11 cellular contexts compared by ENCODE assay signal in genomic region chr16:57283956-57284205, GRCh38. TPM values are rescaled to one million over a fixed set of nuclear protein-coding genes. Genes with fewer than 3 reads are reported as not detected.
DNase-seq lines count a peak whose midpoint lies in the region; ATAC-seq and TF ChIP-seq lines count a peak whose summit lies in the region.
"Had no signal": no experiment of that assay in that cellular context is flagged by ENCODE, and none has a peak within 500 bp of the region (broad histone marks: within the 10 kb centered on the region; RNA-seq: fewer than 3 reads in every experiment).

No MANE protein-coding gene starts in this region.

- TF ChIP-seq CTCF in RWPE2 (IDR thresholded peaks at IDR 0.05; ENCODE audit: poor library complexity, severe bottlenecking) (no peak), esophagus squamous epithelium (IDR thresholded peaks at IDR 0.05) (no peak), GM20000 (IDR thresholded peaks at IDR 0.05; ENCODE audit: extremely low read depth, missing control alignments) (no peak)

- H3K79me1 ChIP-seq in neuronal stem cell (ENCODE audit: low read depth, low read length) = no peaks in the 10 kb centered on the region

- no peak for TF ChIP-seq POLR2A in esophagus squamous epithelium (IDR thresholded peaks at IDR 0.05)

- intact Hi-C loops in esophagus squamous epithelium (cut with DNase I) = loop anchor here (10.0 kb wide), 1 partner anchor 189 kb away; the partner anchor contains the start of gene CPNE2

- H3K4me3 ChIP-seq in ACC112 (ENCODE audit: low read depth, low read length) = peak overlapping the region; percentile 69; the same call in 1 of the 2 replicates
- peak overlapping the region; percentile 67 for H3K4me3 ChIP-seq in RWPE2 (ENCODE audit: severe bottlenecking)
- H3K4me3 ChIP-seq in esophagus squamous epithelium = peak overlapping the region; percentile 64 to 73 (median 70)
- H3K4me3 ChIP-seq in neuronal stem cell (ENCODE audit: low read length in 2 of 2) = peak overlapping the region in 1 of 2 donors; percentile 83

- peak overlapping the region; percentile 98 for H3K18ac ChIP-seq in neuronal stem cell (ENCODE audit: low read length)

- WGBS in esophagus squamous epithelium, 2 donors = 16 to 23% methylated on average over 4 to 7 of the region's 14 CpGs
- no CpG with 5 or more reads among the region's 14 CpGs for WGBS in neuronal stem cell (ENCODE audit: extremely low coverage in 2 of 2, insufficient read length in 2 of 2, insufficient replicate concordance in 1 of 2), 2 donors

- no peak overlapping the region for H3K4ac ChIP-seq in neuronal stem cell (ENCODE audit: low read length)

- H3K36me3 ChIP-seq in ACC112 (ENCODE audit: insufficient read depth, low read length) = no peaks in the 10 kb centered on the region
- H3K36me3 ChIP-seq in RWPE2 (ENCODE audit: low read depth) = no peaks in the 10 kb centered on the region
- H3K36me3 ChIP-seq in esophagus squamous epithelium = no peaks in the 10 kb centered on the region
- no peaks in the 10 kb centered on the region for H3K36me3 ChIP-seq in neuronal stem cell (replicated peaks in 1 of 2; ENCODE audit: control insufficient read depth in 2 of 2, insufficient read depth in 2 of 2, low read length in 2 of 2)
- H3K36me3 ChIP-seq: SJSA1 had no signal

- H2BK15ac ChIP-seq in neuronal stem cell (ENCODE audit: low read length) = peak overlapping the region; percentile 69

- H3K14ac ChIP-seq in neuronal stem cell (ENCODE audit: low read length) = peak overlapping the region; percentile 65

- no peaks in the 10 kb centered on the region for H3K4me1 ChIP-seq in ACC112 (ENCODE audit: control insufficient read depth, insufficient read depth, low read length, unreplicated experiment)
- H3K4me1 ChIP-seq in RWPE2 (ENCODE audit: insufficient read depth, poor library complexity, severe bottlenecking) = peaks cover 18% of the 10 kb centered on the region
- peaks cover 13 to 64% (median 32%) of the 10 kb centered on the region in 3 donors for H3K4me1 ChIP-seq in esophagus squamous epithelium
- peaks cover 0 to 4% of the 10 kb centered on the region in 2 donors for H3K4me1 ChIP-seq in neuronal stem cell (ENCODE audit: control insufficient read depth in 2 of 2, insufficient read depth in 1 of 2, low read depth in 1 of 2, low read length in 2 of 2)

- peak overlapping the region; percentile 96 for H3K23ac ChIP-seq in neuronal stem cell (ENCODE audit: low read depth, low read length, poor library complexity)

- peak overlapping the region; percentile 55 for H2BK120ac ChIP-seq in neuronal stem cell (ENCODE audit: low read depth, low read length)

- peak overlapping the region; percentile 95 for H3K4me2 ChIP-seq in neuronal stem cell (ENCODE audit: insufficient read depth, low read length, poor library complexity, severe bottlenecking)

- H2BK12ac ChIP-seq in neuronal stem cell (ENCODE audit: low read length) = peak overlapping the region; percentile 93

- peak overlapping the region; percentile 78 for H3K9ac ChIP-seq in neuronal stem cell (ENCODE audit: low read depth, low read length, poor library complexity)

- H3K27me3 ChIP-seq in ACC112 (ENCODE audit: insufficient read depth, low read length) (peaks cover 40% of the 10 kb centered on the region), RWPE2 (ENCODE audit: insufficient read depth, poor library complexity, severe bottlenecking) (no peaks in the 10 kb centered on the region), esophagus squamous epithelium (peaks cover 0 to 19% (median 0%) of the 10 kb centered on the region in 4 donors), neuronal stem cell (ENCODE audit: control insufficient read depth in 3 of 3, insufficient read depth in 3 of 3, low read depth in 1 of 3, low read length in 3 of 3) (peaks cover 12 to 56% (median 28%) of the 10 kb centered on the region in 3 experiments)
- H3K27me3 ChIP-seq: SJSA1 had no signal

- peak overlapping the region; percentile 72 for H2AK5ac ChIP-seq in neuronal stem cell (ENCODE audit: low read depth, low read length)

- H4K91ac ChIP-seq in neuronal stem cell (ENCODE audit: low read depth, low read length, poor library complexity) = no peak overlapping the region

- no peaks in the 10 kb centered on the region for H3K9me3 ChIP-seq in RWPE2 (ENCODE audit: severe bottlenecking)
- H3K9me3 ChIP-seq in esophagus squamous epithelium = no peaks in the 10 kb centered on the region
- peaks cover 0 to 2% of the 10 kb centered on the region in 2 donors for H3K9me3 ChIP-seq in neuronal stem cell (replicated peaks in 1 of 2; ENCODE audit: control insufficient read depth in 2 of 2, insufficient read depth in 1 of 2, low read depth in 1 of 2, low read length in 2 of 2)
- H3K9me3 ChIP-seq: SJSA1 had no signal

- H3K79me2 ChIP-seq in ACC112 (ENCODE audit: control insufficient read depth, insufficient read depth, low read length, unreplicated experiment) = no peaks in the 10 kb centered on the region

- no peak overlapping the region for H2AFZ ChIP-seq in ACC112 (ENCODE audit: low read length, unreplicated experiment)
- H2AFZ ChIP-seq in neuronal stem cell (ENCODE audit: low read length) = peak overlapping the region; percentile 94

- ATAC-seq in RWPE2 (ENCODE audit: low read depth) (no peak), GM19324 (IDR thresholded peaks at IDR 0.05; ENCODE audit: low FRiP score, unreplicated experiment) (no peak), GM21381 (IDR thresholded peaks at IDR 0.05; ENCODE audit: unreplicated experiment) (no peak)

- H3K27ac ChIP-seq in ACC112 (ENCODE audit: low read depth, low read length) = no peak overlapping the region
- H3K27ac ChIP-seq in RWPE2 (ENCODE audit: poor library complexity, severe bottlenecking) = peak overlapping the region; percentile 35
- H3K27ac ChIP-seq in esophagus squamous epithelium = peak overlapping the region; percentile 34 to 85 (median 77)
- no peak overlapping the region for H3K27ac ChIP-seq in neuronal stem cell (replicated peaks; ENCODE audit: low read length)
- H3K27ac ChIP-seq: SJSA1 had no signal

- H4K8ac ChIP-seq in neuronal stem cell (ENCODE audit: low read depth, low read length) = no peak overlapping the region

- DNase-seq in RWPE2 (ENCODE audit: low spot score) = no peak
- no peak for DNase-seq in esophagus squamous epithelium (lab: John Stamatoyannopoulos, UW)
- DNase-seq in neuronal stem cell (ENCODE audit: low spot score) = no peak
- DNase-seq in activated gamma-delta T cell (lab: John Stamatoyannopoulos, UW) = no peak
- no peak for DNase-seq in GM20000 (ENCODE audit: low spot score)
- DNase-seq: DMS79 treated with DMSO at 0.1 percent for 48 hours, Karpas-422 had no signal

- H2BK5ac ChIP-seq in neuronal stem cell (ENCODE audit: low read length) = peak overlapping the region; percentile 32

RNA-seq across cellular contexts. Expression of gene PLLP, which starts 0.6 kb away (rescaled TPM):
- 10 to 100 TPM; 15.5 to 38.5 (median 31.5) TPM for total RNA-seq in esophagus squamous epithelium
- 3.6 TPM for polyA plus RNA-seq in neuronal stem cell (2013, experiment 1 of 2)
- polyA plus RNA-seq in neuronal stem cell (2013, experiment 2 of 2) = 3.4 TPM
- total RNA-seq: SJSA1 had no signal

RNA-seq across cellular contexts. Expression of gene ARL2BP, which starts 38.8 kb away (rescaled TPM):
- 10 to 100 TPM; 44.5 to 75.1 (median 54.6) TPM for total RNA-seq in esophagus squamous epithelium
- polyA plus RNA-seq in neuronal stem cell (2013, experiment 1 of 2) = 43.3 TPM
- 45.1 TPM for polyA plus RNA-seq in neuronal stem cell (2013, experiment 2 of 2)

Comparison
In these comparisons a context has a peak if more than half of its experiments do, and no peak if none do; other contexts are left out.
1. H3K27ac ChIP-seq: peak in RWPE2 (single experiment) and esophagus squamous epithelium (4 of 4); none in ACC112 (single experiment) and neuronal stem cell (single experiment).